8 cellular contexts compared by ENCODE assay signal in genomic region chr6:117352466-117353081, GRCh38.
DNase-seq lines count a peak whose midpoint lies in the region; ATAC-seq, FAIRE-seq and TF ChIP-seq lines count a peak whose summit lies in the region.

No MANE protein-coding gene starts in this region.

- FAIRE-seq in kidney (lab: Jason Lieb, UNC): no peak

- H3K4me1 ChIP-seq in kidney (ENCODE audit: control insufficient read depth in 1 of 2, insufficient read depth in 1 of 2, low read depth in 1 of 2, low read length in 2 of 2): no peaks in the 10 kb centered on the region

- peaks cover 5% of the 10 kb centered on the region for H3K27me3 Mint-ChIP-seq in activated CD4-positive, alpha-beta T cell treated with anti-CD3 and anti-CD28 coated beads, Interleukin-2, amount 10 ng/mL, durations not matched to agents 24 days and 14 days

- H3K9me3 Mint-ChIP-seq in activated CD4-positive, alpha-beta T cell treated with anti-CD3 and anti-CD28 coated beads, Interleukin-2, amount 10 ng/mL, durations not matched to agents 24 days and 14 days: no peaks in the 10 kb centered on the region

- H3K36me3 Mint-ChIP-seq in activated CD4-positive, alpha-beta T cell treated with anti-CD3 and anti-CD28 coated beads, Interleukin-2, amount 10 ng/mL, durations not matched to agents 24 days and 14 days (ENCODE audit: low read depth): no peaks in the 10 kb centered on the region

- intact Hi-C loops in kidney (cut with DNase I): no loop called here
- intact Hi-C loops in activated CD4-positive, alpha-beta T cell treated with anti-CD3 and anti-CD28 coated beads, Interleukin-2, amount 10 ng/mL, durations not matched to agents 24 days and 14 days (cut with micrococcal nuclease): no loop called here

- peak; percentile 38 for TF ChIP-seq CTCF in kidney (IDR thresholded peaks at IDR 0.05; ENCODE audit: borderline replicate concordance, extremely low read depth, insufficient read depth)

- ATAC-seq in GM18502 (IDR thresholded peaks at IDR 0.05; ENCODE audit: poor library complexity, unreplicated experiment) (peak; percentile 82), HG02588 (IDR thresholded peaks at IDR 0.05; ENCODE audit: unreplicated experiment) (peak; percentile 60)

- H3K9ac ChIP-seq in kidney (ENCODE audit: low read length in 2 of 2): no peak overlapping the region

- H3K9me3 ChIP-seq in kidney (ENCODE audit: control insufficient read depth in 1 of 2, low read length in 2 of 2): no peaks in the 10 kb centered on the region

- H3K4me3 ChIP-seq in kidney (ENCODE audit: low read length in 2 of 2): no peak overlapping the region

- H3K27ac ChIP-seq in kidney (ENCODE audit: low read depth in 2 of 2, low read length in 2 of 2): no peak overlapping the region

- H3K27ac Mint-ChIP-seq in activated CD4-positive, alpha-beta T cell treated with anti-CD3 and anti-CD28 coated beads, Interleukin-2, amount 10 ng/mL, durations not matched to agents 24 days and 14 days: no peak overlapping the region

- H3K4me1 Mint-ChIP-seq in activated CD4-positive, alpha-beta T cell treated with anti-CD3 and anti-CD28 coated beads, Interleukin-2, amount 10 ng/mL, durations not matched to agents 24 days and 14 days: no peaks in the 10 kb centered on the region

- no peaks in the 10 kb centered on the region for H3K36me3 ChIP-seq in kidney (ENCODE audit: control insufficient read depth in 1 of 2, insufficient read depth in 2 of 2, low read length in 2 of 2)

- DNase-seq in RKO (ENCODE audit: low spot score) (peak; percentile 29), kidney (no peak), mucosa of gallbladder (ENCODE audit: low spot score) (no peak), DMS79 (lab: John Stamatoyannopoulos, UW) (no peak)
- no peak for DNase-seq in activated CD4-positive, alpha-beta T cell treated with anti-CD3 and anti-CD28 coated beads, Interleukin-2, amount 10 ng/mL, durations not matched to agents 24 days and 14 days
- no peak for DNase-seq in activated T-cell treated with anti-CD3 and anti-CD28 coated beads, Interleukin-2, amount 50 U/mL, for 48 hours

- no peak overlapping the region for H3K4me3 Mint-ChIP-seq in activated CD4-positive, alpha-beta T cell treated with anti-CD3 and anti-CD28 coated beads, Interleukin-2, amount 10 ng/mL, durations not matched to agents 24 days and 14 days
